ENCODE assay signal across 14 cellular contexts in genomic region chr2:96163415-96163767, GRCh38. TPM values are rescaled to one million over a fixed set of nuclear protein-coding genes. Genes with fewer than 3 reads are reported as not detected.
DNase-seq lines count a peak whose midpoint lies in the region; ATAC-seq and TF ChIP-seq lines count a peak whose summit lies in the region.
"Had no signal": no experiment of that assay in that cellular context is flagged by ENCODE, and none has a peak within 500 bp of the region (broad histone marks: within the 10 kb centered on the region; RNA-seq: fewer than 3 reads in every experiment).

No MANE protein-coding gene starts in this region.

- H3K36me3 Mint-ChIP-seq in activated CD8-positive, alpha-beta T cell treated with anti-CD3 and anti-CD28 coated beads for 36 hours (ENCODE audit: low read depth) = peaks cover 17% of the 10 kb centered on the region
- H3K36me3 Mint-ChIP-seq in osteocyte (ENCODE audit: unreplicated experiment) = no peaks in the 10 kb centered on the region

- POLR2A ChIA-PET in activated CD8-positive, alpha-beta T cell treated with anti-CD3 and anti-CD28 coated beads for 36 hours (lab: Charles Lee) = interaction anchor here (0.8 to 22.2 kb wide), 9 partner anchors 10 to 173 kb away, joined by 3 to 690 read pairs (median 5); partner anchors contain the start of genes ANKRD36C, ASTL, DUSP2 and STARD7

- H3K27me3 Mint-ChIP-seq in activated CD8-positive, alpha-beta T cell treated with anti-CD3 and anti-CD28 coated beads for 36 hours = no peaks in the 10 kb centered on the region
- H3K27me3 Mint-ChIP-seq in osteocyte (ENCODE audit: unreplicated experiment) = peaks cover 17% of the 10 kb centered on the region

- CTCF ChIA-PET in activated CD8-positive, alpha-beta T cell treated with anti-CD3 and anti-CD28 coated beads for 36 hours (lab: Charles Lee) = interaction anchor here (1.0 to 4.0 kb wide), 8 partner anchors 11 to 171 kb away, joined by 3 to 30 read pairs (median 10); partner anchors contain the start of genes ASTL and DUSP2

- peaks cover 79% of the 10 kb centered on the region for H3K4me1 Mint-ChIP-seq in activated CD8-positive, alpha-beta T cell treated with anti-CD3 and anti-CD28 coated beads for 36 hours (ENCODE audit: low read depth)
- H3K4me1 Mint-ChIP-seq in osteocyte (ENCODE audit: unreplicated experiment) = peaks cover 11% of the 10 kb centered on the region

- peak overlapping the region; percentile 81 for H3K4me3 Mint-ChIP-seq in activated CD8-positive, alpha-beta T cell treated with anti-CD3 and anti-CD28 coated beads for 36 hours
- no peak overlapping the region for H3K4me3 Mint-ChIP-seq in osteocyte (ENCODE audit: unreplicated experiment)

- intact Hi-C loops in activated CD8-positive, alpha-beta T cell treated with anti-CD3 and anti-CD28 coated beads for 36 hours (cut with micrococcal nuclease) = no loop called here

- no peak for DNase-seq in activated CD8-positive, alpha-beta T cell treated with anti-CD3 and anti-CD28 coated beads for 36 hours
- DNase-seq in osteocyte (ENCODE audit: extremely low spot score, unreplicated experiment) = no peak
- DNase-seq in HuH-7 (ENCODE audit: low spot score) = no peak
- DNase-seq in GM19240 (ENCODE audit: insufficient read length, low spot score) = no peak
- no peak for DNase-seq in activated CD4-positive, alpha-beta T cell treated with anti-CD3 and anti-CD28 coated beads for 1 hour
- DNase-seq: DMS79 treated with DMSO at 0.1 percent for 48 hours, lower lobe of right lung, PC-3 had no signal

- H3K9me3 Mint-ChIP-seq in activated CD8-positive, alpha-beta T cell treated with anti-CD3 and anti-CD28 coated beads for 36 hours = peaks cover 12% of the 10 kb centered on the region
- H3K9me3 Mint-ChIP-seq in osteocyte (ENCODE audit: unreplicated experiment) = no peaks in the 10 kb centered on the region

- ATAC-seq in GM18519 (IDR thresholded peaks at IDR 0.05; ENCODE audit: low FRiP score, unreplicated experiment) = peak; percentile 2
- peak; percentile 5 for ATAC-seq in HG02571 (IDR thresholded peaks at IDR 0.05; ENCODE audit: unreplicated experiment)
- ATAC-seq in activated CD8-positive, alpha-beta T cell treated with anti-CD3 and anti-CD28 coated beads for 36 hours = no peak
- no peak for ATAC-seq in HG02759 (IDR thresholded peaks at IDR 0.05; ENCODE audit: unreplicated experiment)
- ATAC-seq: PC-3 had no signal

- H3K27ac Mint-ChIP-seq in activated CD8-positive, alpha-beta T cell treated with anti-CD3 and anti-CD28 coated beads for 36 hours = peak overlapping the region; percentile 99
- peak overlapping the region; percentile 36 for H3K27ac Mint-ChIP-seq in osteocyte (ENCODE audit: unreplicated experiment)

- TF ChIP-seq CTCF in activated CD8-positive, alpha-beta T cell treated with anti-CD3 and anti-CD28 coated beads for 36 hours (IDR thresholded peaks at IDR 0.05) = no peak
- TF ChIP-seq CTCF in osteocyte (IDR thresholded peaks at IDR 0.05) = no peak

RNA-seq across cellular contexts. Expression of gene DUSP2, which starts 18.2 kb away (rescaled TPM):
- 100 to 1,000 TPM; 311 to 313 TPM for total RNA-seq in activated CD8-positive, alpha-beta T cell treated with anti-CD3 and anti-CD28 coated beads for 36 hours
- 0.68 and 0.78 TPM in 2 replicates for total RNA-seq in osteocyte

RNA-seq across cellular contexts. Expression of gene ASTL, which starts 25.1 kb away (rescaled TPM):
- total RNA-seq in activated CD8-positive, alpha-beta T cell treated with anti-CD3 and anti-CD28 coated beads for 36 hours = 1 to 10 TPM; 1.8 to 2.7 TPM
- total RNA-seq in osteocyte = not detected in 2 replicates
- total RNA-seq: cardiac muscle cell, glomerular endothelial cell, lower lobe of right lung, PC-3, skeletal muscle tissue had no signal

RNA-seq across cellular contexts. Expression of gene STARD7, which starts 45.2 kb away (rescaled TPM):
- 100 to 1,000 TPM; 145 to 149 TPM for total RNA-seq in activated CD8-positive, alpha-beta T cell treated with anti-CD3 and anti-CD28 coated beads for 36 hours
- 80.2 and 94.1 TPM in 2 replicates for total RNA-seq in osteocyte

RNA-seq across cellular contexts. Expression of gene ADRA2B, which starts 47.0 kb away (rescaled TPM):
- under 1 TPM; 0.29 to 0.34 TPM for total RNA-seq in activated CD8-positive, alpha-beta T cell treated with anti-CD3 and anti-CD28 coated beads for 36 hours
- total RNA-seq in osteocyte = not detected in 2 replicates
- total RNA-seq: glomerular endothelial cell, PC-3 had no signal

Comparison
In these comparisons a context has a peak if more than half of its experiments do, and no peak if none do; other contexts are left out.
1. ATAC-seq: peak in GM18519 (single experiment) and HG02571 (single experiment); none in activated CD8-positive, alpha-beta T cell treated with anti-CD3 and anti-CD28 coated beads for 36 hours (single experiment) and HG02759 (single experiment).
2. RNA of gene DUSP2, which starts 18.2 kb away (total RNA-seq): 311 to 313 TPM in activated CD8-positive, alpha-beta T cell treated with anti-CD3 and anti-CD28 coated beads for 36 hours; 0.68 to 0.78 TPM in osteocyte; every median in the first group is over 100 times any median in the second.